13 cellular contexts compared by ENCODE assay signal in the genomic region with DNA sequence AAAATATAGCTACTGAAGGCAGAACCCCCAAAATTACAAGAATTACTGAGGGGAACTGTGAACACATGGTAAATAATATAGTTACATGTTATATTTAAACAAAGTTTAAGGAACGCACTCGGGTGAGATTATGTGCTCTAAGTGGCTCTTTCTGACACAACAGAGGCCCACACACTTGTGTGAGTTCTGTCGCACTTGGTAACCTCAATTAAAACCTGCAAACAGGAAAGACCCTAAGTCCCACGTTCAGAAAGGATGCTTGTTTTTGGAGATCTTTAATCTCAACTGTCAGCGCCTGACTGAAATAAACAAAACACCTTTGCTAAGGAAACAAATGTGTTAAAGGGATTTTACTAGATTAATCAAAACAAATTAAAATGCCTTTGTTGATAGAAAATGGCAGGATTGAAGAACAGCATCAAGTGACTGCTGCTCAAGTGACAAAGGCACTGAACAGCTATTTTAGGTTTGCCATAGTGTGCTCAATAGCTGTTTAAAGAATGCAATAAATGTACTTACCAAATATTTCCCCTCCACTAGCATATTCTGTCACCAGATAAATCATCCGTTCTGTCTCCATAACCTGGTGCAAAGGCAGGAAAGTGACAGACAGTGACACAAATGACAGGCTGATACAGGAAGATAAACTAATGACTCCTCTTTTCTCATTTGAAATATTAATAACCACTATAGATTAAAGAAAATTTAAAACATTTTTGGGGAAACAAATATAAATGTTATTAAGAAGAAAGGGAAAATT.
"Had no signal": no experiment of that assay in that cellular context is flagged by ENCODE, and none has a peak within 500 bp of the region (broad histone marks: within the 10 kb centered on the region; RNA-seq: fewer than 3 reads in every experiment).

No MANE protein-coding gene starts in this region.

- H3K4me1 ChIP-seq: uterus had no signal

- H3K4me3 Mint-ChIP-seq: activated CD4-positive, alpha-beta T cell treated with anti-CD3 and anti-CD28 coated beads, Interleukin-2, amount 10 ng/mL, durations not matched to agents 24 days and 14 days; activated naive CD8-positive, alpha-beta T cell; activated T-cell treated with anti-CD3 and anti-CD28 coated beads, Interleukin-2, amount 50 U/mL, for 24 hours; WTC11 had no signal

- ATAC-seq: heart right ventricle, WTC11 had no signal

- H3K9me3 ChIP-seq: heart right ventricle, tibial artery, uterus had no signal

- H3K36me3 ChIP-seq: brain microvascular endothelial cell, uterus had no signal

- H3K4me2 ChIP-seq: smooth muscle cell had no signal

- H3K27ac Mint-ChIP-seq: activated CD4-positive, alpha-beta T cell treated with anti-CD3 and anti-CD28 coated beads, Interleukin-2, amount 10 ng/mL, durations not matched to agents 24 days and 14 days; activated naive CD8-positive, alpha-beta T cell; activated T-cell treated with anti-CD3 and anti-CD28 coated beads, Interleukin-2, amount 50 U/mL, for 24 hours; WTC11 had no signal

- H3K9me3 Mint-ChIP-seq: activated CD4-positive, alpha-beta T cell treated with anti-CD3 and anti-CD28 coated beads, Interleukin-2, amount 10 ng/mL, durations not matched to agents 24 days and 14 days; activated T-cell treated with anti-CD3 and anti-CD28 coated beads, Interleukin-2, amount 50 U/mL, for 24 hours; WTC11 had no signal

- DNase-seq: activated CD4-positive, alpha-beta T cell treated with anti-CD3 and anti-CD28 coated beads, Interleukin-2, amount 10 ng/mL, durations not matched to agents 24 days and 14 days; activated effector memory CD4-positive, alpha-beta T cell treated with anti-CD3 and anti-CD28 coated beads, Interleukin-2, amount 50 U/mL, for 16 hours; activated T-cell treated with anti-CD3 and anti-CD28 coated beads, Interleukin-2, amount 50 U/mL, for 24 hours; amygdala; brain microvascular endothelial cell; heart right ventricle; kidney; posterior cingulate gyrus; tibial artery; uterus had no signal

- H3K27me3 Mint-ChIP-seq: activated CD4-positive, alpha-beta T cell treated with anti-CD3 and anti-CD28 coated beads, Interleukin-2, amount 10 ng/mL, durations not matched to agents 24 days and 14 days; activated naive CD8-positive, alpha-beta T cell; activated T-cell treated with anti-CD3 and anti-CD28 coated beads, Interleukin-2, amount 50 U/mL, for 24 hours had no signal

- H3K27ac ChIP-seq: brain microvascular endothelial cell, tibial artery, uterus had no signal

- H3K27me3 ChIP-seq: brain microvascular endothelial cell, heart right ventricle, tibial artery, uterus had no signal

- H3K4me3 ChIP-seq: heart right ventricle, smooth muscle cell, tibial artery, uterus had no signal

- H3K36me3 Mint-ChIP-seq: WTC11 had no signal
